1 cellular context compared by ENCODE assay signal in genomic region chr7:23597064-23597907, GRCh38.
TF ChIP-seq lines count a peak whose summit lies in the region.

Gene CCDC126 (plus strand): TSS chr7:23597382. CDS start chr7:23611316, 13,934 bp downstream.

TF ChIP-seq in HepG2, 621 proteins besides CTCF, POLR2A, EP300 and RAD21 (continued from another document and continues in another):
- TF ChIP-seq RNF219 (CRISPR knock-in tag; IDR thresholded peaks at IDR 0.05) (no peak), ZNF788 (CRISPR knock-in tag; IDR thresholded peaks at IDR 0.05; ENCODE audit: borderline replicate concordance) (peak; percentile 48; the same call in 1 of the 2 replicates), NONO (IDR thresholded peaks at IDR 0.05) (no peak), NONO (CRISPR knock-in tag; conservative IDR thresholded peaks at IDR 0.05) (peak; percentile 43; the same call in 1 of the 2 replicates), MBNL3 (CRISPR knock-in tag; conservative IDR thresholded peaks at IDR 0.05) (no peak), ZNF501 (CRISPR knock-in tag; IDR thresholded peaks at IDR 0.05) (peak; percentile 55; the same call in 1 of the 2 replicates), FLYWCH1 (CRISPR knock-in tag; IDR thresholded peaks at IDR 0.05) (no peak), CREB3 (CRISPR knock-in tag; IDR thresholded peaks at IDR 0.05) (no peak), BRCA1 (CRISPR knock-in tag; IDR thresholded peaks at IDR 0.05) (no peak), ZFP41 (CRISPR knock-in tag; IDR thresholded peaks at IDR 0.05; ENCODE audit: borderline replicate concordance) (peak; percentile 39; the same call in 1 of the 2 replicates), ZNF614 (CRISPR knock-in tag; IDR thresholded peaks at IDR 0.05; ENCODE audit: borderline replicate concordance) (peak; percentile 59; the same call in 1 of the 2 replicates), BHLHE40 (IDR thresholded peaks at IDR 0.05; ENCODE audit: low read length) (peak; percentile 98), KLF12 (CRISPR knock-in tag; IDR thresholded peaks at IDR 0.05; ENCODE audit: borderline replicate concordance) (no peak), NFKBIZ (CRISPR knock-in tag; IDR thresholded peaks at IDR 0.05) (0 out of 2 replicates have a peak, but pooled peaks have one; percentile 27), HIC2 (CRISPR knock-in tag; IDR thresholded peaks at IDR 0.05; ENCODE audit: low read depth) (no peak), SP5 (CRISPR knock-in tag; IDR thresholded peaks at IDR 0.05; ENCODE audit: borderline replicate concordance, low read depth) (peak; percentile 63), ZBTB46 (CRISPR knock-in tag; IDR thresholded peaks at IDR 0.05; ENCODE audit: borderline replicate concordance) (no peak), BCL6 (CRISPR knock-in tag; IDR thresholded peaks at IDR 0.05) (peak; percentile 37; the same call in 1 of the 2 replicates), ZFP36L1 (CRISPR knock-in tag; IDR thresholded peaks at IDR 0.05) (peak; percentile 92; the same call in 1 of the 2 replicates), ZNF235 (CRISPR knock-in tag; IDR thresholded peaks at IDR 0.05; ENCODE audit: borderline replicate concordance) (peak; percentile 82; the same call in 1 of the 2 replicates), KDM3A (CRISPR knock-in tag; IDR thresholded peaks at IDR 0.05; ENCODE audit: low read depth) (peak; percentile 86), RNF2 (conservative IDR thresholded peaks at IDR 0.05; ENCODE audit: low read depth) (peak; percentile 87; the same call in 1 of the 2 replicates), WIZ (CRISPR knock-in tag; IDR thresholded peaks at IDR 0.05) (peak; percentile 67; the same call in 1 of the 2 replicates), ZSCAN22 (CRISPR knock-in tag; IDR thresholded peaks at IDR 0.05) (peak; percentile 47; the same call in 1 of the 2 replicates), JUND (CRISPR knock-in tag; IDR thresholded peaks at IDR 0.05) (no peak), TRIM22 (IDR thresholded peaks at IDR 0.05) (no peak), ZSCAN5A (CRISPR knock-in tag; IDR thresholded peaks at IDR 0.05; ENCODE audit: borderline replicate concordance) (peak; percentile 80; the same call in 1 of the 2 replicates), ZNF761 (CRISPR knock-in tag; conservative IDR thresholded peaks at IDR 0.05) (no peak), YEATS4 (CRISPR knock-in tag; IDR thresholded peaks at IDR 0.05; ENCODE audit: borderline replicate concordance) (peak; percentile 93), ZNF275 (CRISPR knock-in tag; IDR thresholded peaks at IDR 0.05; ENCODE audit: borderline replicate concordance) (no peak), RARG (CRISPR knock-in tag; IDR thresholded peaks at IDR 0.05; ENCODE audit: low read depth) (no peak), PATZ1 (CRISPR knock-in tag; IDR thresholded peaks at IDR 0.05) (peak; percentile 91), ELF1 (CRISPR knock-in tag; IDR thresholded peaks at IDR 0.05) (peak; percentile 99), CBX1 (IDR thresholded peaks at IDR 0.05; ENCODE audit: low read depth) (peak; percentile 47), STAG1 (CRISPR knock-in tag; IDR thresholded peaks at IDR 0.05) (no peak), ZNF83 (CRISPR knock-in tag; IDR thresholded peaks at IDR 0.05; ENCODE audit: borderline replicate concordance) (no peak), MAF1 (CRISPR knock-in tag; IDR thresholded peaks at IDR 0.05; ENCODE audit: borderline replicate concordance) (no peak; the same call in 1 of the 2 replicates), ZNF234 (CRISPR knock-in tag; conservative IDR thresholded peaks at IDR 0.05) (0 out of 2 replicates have a peak, but pooled peaks have one; percentile 26), BCLAF1 (IDR thresholded peaks at IDR 0.05) (no peak), KMT2B (CRISPR knock-in tag; IDR thresholded peaks at IDR 0.05) (peak; percentile 89; the same call in 1 of the 2 replicates), ZBTB38 (CRISPR knock-in tag; IDR thresholded peaks at IDR 0.05) (peak; percentile 71; the same call in 1 of the 2 replicates), ZNF512B (CRISPR knock-in tag; IDR thresholded peaks at IDR 0.05; ENCODE audit: borderline replicate concordance) (peak; percentile 78; the same call in 1 of the 2 replicates)
